Comparison of ENCODE assay signal across 21 cellular contexts in the genomic region with DNA sequence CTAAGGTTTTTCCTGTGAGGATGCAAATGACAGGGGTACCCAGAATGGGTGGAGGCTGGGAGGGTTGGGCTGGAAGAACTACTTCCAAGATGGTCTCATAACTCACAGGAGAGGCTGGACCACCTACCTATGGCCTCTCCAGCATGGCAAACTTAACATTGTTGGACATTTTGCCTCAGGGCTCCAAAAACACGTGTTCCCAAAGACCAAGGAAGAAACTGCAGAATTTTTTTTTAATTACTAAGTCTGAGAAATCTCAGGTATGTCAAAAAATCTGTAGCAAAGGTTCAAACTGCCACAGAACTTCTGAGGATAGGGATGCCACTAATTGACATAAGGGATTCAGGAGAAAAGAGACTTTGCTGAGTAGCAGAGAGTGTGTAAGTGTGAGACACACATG.
"Had no signal": no experiment of that assay in that cellular context is flagged by ENCODE, and none has a peak within 500 bp of the region (broad histone marks: within the 10 kb centered on the region; RNA-seq: fewer than 3 reads in every experiment).

No MANE protein-coding gene starts in this region.

- H3K36me3 ChIP-seq: colonic mucosa, esophagus muscularis mucosa, esophagus squamous epithelium, gastrocnemius medialis, gastroesophageal sphincter had no signal

- H3K4me3 ChIP-seq: colonic mucosa, coronary artery, dorsolateral prefrontal cortex, esophagus muscularis mucosa, esophagus squamous epithelium, gastrocnemius medialis, gastroesophageal sphincter had no signal

- H3K4me1 ChIP-seq: colonic mucosa, esophagus muscularis mucosa, esophagus squamous epithelium, foreskin keratinocyte, gastrocnemius medialis, gastroesophageal sphincter had no signal

- H3K27me3 ChIP-seq: colonic mucosa, dorsolateral prefrontal cortex, esophagus muscularis mucosa, esophagus squamous epithelium, foreskin keratinocyte, gastrocnemius medialis, gastroesophageal sphincter had no signal

- H3K9me3 ChIP-seq: colonic mucosa, esophagus muscularis mucosa, esophagus squamous epithelium, gastrocnemius medialis, gastroesophageal sphincter had no signal

- H3K27ac ChIP-seq: colonic mucosa, coronary artery, dorsolateral prefrontal cortex, epithelial cell of prostate, esophagus muscularis mucosa, esophagus squamous epithelium, foreskin keratinocyte, gastrocnemius medialis, gastroesophageal sphincter had no signal

- DNase-seq: cerebellar nuclear complex; colonic mucosa; cortex of kidney; dermis blood vessel endothelial cell; dorsolateral prefrontal cortex; effector CD4-positive, alpha-beta T cell; effector CD8-positive, alpha-beta T cell; effector memory CD4-positive, alpha-beta T cell; effector memory CD8-positive, alpha-beta T cell; endodermal cell; erythroblast; esophagus squamous epithelium; foreskin fibroblast; foreskin keratinocyte; foreskin melanocyte; gastrocnemius medialis; glutamatergic neuron had no signal
